8 cellular contexts compared by ENCODE assay signal in the genomic region with DNA sequence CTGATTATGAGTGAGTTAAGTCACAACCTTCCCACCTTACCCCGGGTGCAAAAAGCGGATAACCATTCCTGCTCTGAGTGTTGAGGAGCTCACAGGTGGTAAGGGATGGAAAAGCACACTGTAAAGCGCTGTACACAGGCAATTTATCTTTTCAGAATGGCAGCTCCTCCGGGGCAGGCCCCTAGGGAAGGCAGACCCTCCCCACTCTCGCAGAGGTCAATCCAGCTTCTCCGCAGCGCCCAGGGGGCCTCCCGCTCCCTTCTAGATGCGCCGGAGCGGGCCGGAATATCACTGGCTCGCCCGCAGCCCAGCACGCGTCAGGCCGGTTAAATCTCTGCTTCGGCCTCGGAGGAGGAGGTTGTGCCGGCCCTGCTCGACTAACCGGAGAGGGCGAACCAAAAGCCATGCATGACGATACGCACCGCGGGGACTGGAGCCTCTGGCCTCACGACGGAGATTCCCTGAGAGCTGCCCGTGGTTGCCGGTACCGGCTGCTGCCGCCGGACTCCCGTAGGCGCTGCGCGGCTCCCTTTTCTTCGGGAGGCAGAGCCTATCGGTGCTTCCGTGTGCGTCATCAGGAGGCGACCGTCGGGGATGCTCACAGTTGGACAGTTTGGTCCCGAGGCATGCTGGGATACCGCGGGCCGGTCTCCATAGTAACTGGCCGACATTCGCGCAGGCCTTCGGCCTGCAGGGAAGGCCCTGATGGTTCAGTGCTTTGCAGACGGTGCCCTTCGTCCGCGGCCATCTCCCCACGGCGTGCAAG. TPM values are rescaled to one million over a fixed set of nuclear protein-coding genes. Genes with fewer than 3 reads are reported as not detected.
DNase-seq lines count a peak whose midpoint lies in the region; ATAC-seq and TF ChIP-seq lines count a peak whose summit lies in the region.

A gene with protein sequence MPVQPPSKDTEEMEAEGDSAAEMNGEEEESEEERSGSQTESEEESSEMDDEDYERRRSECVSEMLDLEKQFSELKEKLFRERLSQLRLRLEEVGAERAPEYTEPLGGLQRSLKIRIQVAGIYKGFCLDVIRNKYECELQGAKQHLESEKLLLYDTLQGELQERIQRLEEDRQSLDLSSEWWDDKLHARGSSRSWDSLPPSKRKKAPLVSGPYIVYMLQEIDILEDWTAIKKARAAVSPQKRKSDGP (minus strand): TSS at position 555 of the 766 bp plus-strand sequence. CDS start 2,870 bp downstream, outside the sequence.

- peak within 1 kb of the TSS; percentile 90 for H3K4me2 ChIP-seq in DOHH2 (ENCODE audit: low read length)
- H3K4me2 ChIP-seq in GM23338, result peak within 1 kb of the TSS; percentile 98

- H3K4me3 Mint-ChIP-seq in GM23338, result peak within 1 kb of the TSS; percentile 96
- H3K4me3 Mint-ChIP-seq in activated T-helper 17 cell treated with anti-CD3 and anti-CD28 coated beads, Interleukin-2, amount 50 U/mL, for 72 hours, result peak within 1 kb of the TSS; percentile 95
- H3K4me3 Mint-ChIP-seq in naive thymus-derived CD8-positive, alpha-beta T cell, result peak within 1 kb of the TSS; percentile 93 to 97 (median 95)
- H3K4me3 Mint-ChIP-seq in stimulated activated naive B cell treated with anti-CD40 and anti-IgM and Interleukin-4, amounts not matched to agents 10 μg/mL and 1 μg/mL and 100 μg/mL, for 72 hours, result peak within 1 kb of the TSS; percentile 94 to 97

- H3K4me1 Mint-ChIP-seq in GM23338, result peaks cover 30% of the 10 kb centered on the region
- peaks cover 17% of the 10 kb centered on the region for H3K4me1 Mint-ChIP-seq in activated T-helper 17 cell treated with anti-CD3 and anti-CD28 coated beads, Interleukin-2, amount 50 U/mL, for 72 hours
- H3K4me1 Mint-ChIP-seq in naive thymus-derived CD8-positive, alpha-beta T cell, result peaks cover 29 to 60% (median 53%) of the 10 kb centered on the region in 4 donors
- H3K4me1 Mint-ChIP-seq in stimulated activated naive B cell treated with anti-CD40 and anti-IgM and Interleukin-4, amounts not matched to agents 10 μg/mL and 1 μg/mL and 100 μg/mL, for 72 hours, result peaks cover 30 to 50% of the 10 kb centered on the region in 2 donors

- H4K20me1 ChIP-seq in DOHH2 (ENCODE audit: control insufficient read depth, insufficient read depth, low read depth, low read length) (peaks cover 4% of the 10 kb centered on the region; the same call in 1 of the 2 replicates), GM23338 (replicated peaks; ENCODE audit: insufficient read depth) (peaks cover 3% of the 10 kb centered on the region; the same call in 1 of the 2 replicates)

- ATAC-seq in GM23338, result peak; percentile 69
- peak; percentile 85 for ATAC-seq in activated T-helper 17 cell treated with anti-CD3 and anti-CD28 coated beads, Interleukin-2, amount 50 U/mL, for 72 hours (replicated peaks)
- ATAC-seq in naive thymus-derived CD8-positive, alpha-beta T cell, result peak; percentile 73 to 79
- peak; percentile 82 to 85 for ATAC-seq in stimulated activated naive B cell treated with anti-CD40 and anti-IgM and Interleukin-4, amounts not matched to agents 10 μg/mL and 1 μg/mL and 100 μg/mL, for 72 hours (replicated peaks)

- H3K36me3 ChIP-seq in DOHH2 (ENCODE audit: control insufficient read depth, low read length), result peaks cover 18% of the 10 kb centered on the region
- no peaks in the 10 kb centered on the region; the same call in 1 of the 2 replicates for H3K36me3 ChIP-seq in GM23338 (ENCODE audit: insufficient read depth)

- peak within 1 kb of the TSS; percentile 83; the same call in 1 of the 2 replicates for H2AFZ ChIP-seq in GM23338

- H3K4me1 ChIP-seq in DOHH2 (ENCODE audit: control insufficient read depth, low read length) (peaks cover 40% of the 10 kb centered on the region), GM23338 (ENCODE audit: insufficient read depth) (peaks cover 15% of the 10 kb centered on the region)

- H3K27me3 ChIP-seq in DOHH2 (ENCODE audit: control insufficient read depth, low read length) (no peaks in the 10 kb centered on the region), GM23338 (ENCODE audit: insufficient read depth) (peaks cover 8% of the 10 kb centered on the region; the same call in 1 of the 2 replicates)

- peaks cover 26% of the 10 kb centered on the region for H3K36me3 Mint-ChIP-seq in GM23338 (ENCODE audit: low read depth)
- H3K36me3 Mint-ChIP-seq in activated T-helper 17 cell treated with anti-CD3 and anti-CD28 coated beads, Interleukin-2, amount 50 U/mL, for 72 hours (ENCODE audit: low read depth), result peaks cover 49% of the 10 kb centered on the region
- H3K36me3 Mint-ChIP-seq in naive thymus-derived CD8-positive, alpha-beta T cell, result peaks cover 2 to 26% (median 4%) of the 10 kb centered on the region in 3 donors
- peaks cover 24 to 37% of the 10 kb centered on the region in 2 donors for H3K36me3 Mint-ChIP-seq in stimulated activated naive B cell treated with anti-CD40 and anti-IgM and Interleukin-4, amounts not matched to agents 10 μg/mL and 1 μg/mL and 100 μg/mL, for 72 hours

- CTCF ChIA-PET in RWPE1 (lab: Yijun Ruan, JAX), result interaction anchor here (0.6 to 2.2 kb wide), 8 partner anchors 10 to 382 kb away, joined by 3 to 9 read pairs (median 4); no protein-coding TSS in a partner anchor

- H3F3A ChIP-seq in DOHH2 (ENCODE audit: control insufficient read depth, insufficient read depth), result peaks cover 17% of the 10 kb centered on the region
- peaks cover 26% of the 10 kb centered on the region for H3F3A ChIP-seq in GM23338 (replicated peaks; ENCODE audit: low read depth)

- H3K27ac Mint-ChIP-seq in GM23338, result peak within 1 kb of the TSS; percentile 96
- peak within 1 kb of the TSS; percentile 98 for H3K27ac Mint-ChIP-seq in activated T-helper 17 cell treated with anti-CD3 and anti-CD28 coated beads, Interleukin-2, amount 50 U/mL, for 72 hours
- H3K27ac Mint-ChIP-seq in naive thymus-derived CD8-positive, alpha-beta T cell, result peak within 1 kb of the TSS; percentile 88 to 99 (median 98)
- H3K27ac Mint-ChIP-seq in stimulated activated naive B cell treated with anti-CD40 and anti-IgM and Interleukin-4, amounts not matched to agents 10 μg/mL and 1 μg/mL and 100 μg/mL, for 72 hours, result peak within 1 kb of the TSS; percentile 98

- H3K79me2 ChIP-seq in DOHH2 (ENCODE audit: control insufficient read depth, low read length) (peaks cover 36% of the 10 kb centered on the region), GM23338 (replicated peaks; ENCODE audit: insufficient read depth) (peaks cover 14% of the 10 kb centered on the region)

- DNase-seq in GM23338 (ENCODE audit: low spot score) (peak; percentile 98), LoVo (ENCODE audit: low spot score) (peak; percentile 94), RWPE1 (ENCODE audit: low spot score) (peak; percentile 91), fibroblast of mammary gland (ENCODE audit: low read depth) (peak; percentile 96)
- peak; percentile 87 to 99 (median 94) for DNase-seq in naive thymus-derived CD8-positive, alpha-beta T cell
- peak; percentile 89 for DNase-seq in stimulated activated naive B cell treated with anti-CD40 and anti-IgM and Interleukin-4, amounts not matched to agents 10 μg/mL and 1 μg/mL and 100 μg/mL, for 72 hours

- TF ChIP-seq CTCF in DOHH2 (IDR thresholded peaks at IDR 0.05; ENCODE audit: low read depth, low read length, poor library complexity, severe bottlenecking) (peak; percentile 15), GM23338 (conservative IDR thresholded peaks at IDR 0.05; ENCODE audit: low read depth in 2 of 2) (no peak), RWPE1 (conservative IDR thresholded peaks at IDR 0.05; ENCODE audit: low read depth) (peak; percentile 15; the same call in 1 of the 2 replicates), fibroblast of mammary gland (conservative IDR thresholded peaks at IDR 0.05; ENCODE audit: control insufficient read depth, insufficient read depth, low read depth, low read length) (peak; percentile 12)

- H3K9me2 ChIP-seq in DOHH2 (replicated peaks; ENCODE audit: control insufficient read depth, low read length) (no peaks in the 10 kb centered on the region), GM23338 (ENCODE audit: insufficient read depth) (no peaks in the 10 kb centered on the region)

- H3K4me3 ChIP-seq in DOHH2 (ENCODE audit: low read length) (peak within 1 kb of the TSS; percentile 95), GM23338 (peak within 1 kb of the TSS; percentile 99), fibroblast of mammary gland (ENCODE audit: control insufficient read depth, low read depth, low read length) (peak within 1 kb of the TSS; percentile 94)

- peaks cover 5% of the 10 kb centered on the region; the same call in 2 of the 3 replicates for H3K9me3 Mint-ChIP-seq in GM23338
- no peaks in the 10 kb centered on the region for H3K9me3 Mint-ChIP-seq in activated T-helper 17 cell treated with anti-CD3 and anti-CD28 coated beads, Interleukin-2, amount 50 U/mL, for 72 hours
- peaks cover 0 to 5% (median 0%) of the 10 kb centered on the region in 9 donors for H3K9me3 Mint-ChIP-seq in naive thymus-derived CD8-positive, alpha-beta T cell
- H3K9me3 Mint-ChIP-seq in stimulated activated naive B cell treated with anti-CD40 and anti-IgM and Interleukin-4, amounts not matched to agents 10 μg/mL and 1 μg/mL and 100 μg/mL, for 72 hours, result peaks cover 2 to 4% of the 10 kb centered on the region in 2 donors

- H3K27ac ChIP-seq in DOHH2 (ENCODE audit: low read depth, low read length) (peak within 1 kb of the TSS; percentile 28; the same call in 1 of the 2 replicates), GM23338 (ENCODE audit: low read depth) (peak within 1 kb of the TSS; percentile 67; the same call in 1 of the 2 replicates), RWPE1 (peak within 1 kb of the TSS; percentile 92)

- peaks cover 30% of the 10 kb centered on the region for H3K27me3 Mint-ChIP-seq in GM23338 (ENCODE audit: insufficient read depth, low read depth, poor library complexity)
- H3K27me3 Mint-ChIP-seq in activated T-helper 17 cell treated with anti-CD3 and anti-CD28 coated beads, Interleukin-2, amount 50 U/mL, for 72 hours, result no peaks in the 10 kb centered on the region
- peaks cover 0 to 4% (median 0%) of the 10 kb centered on the region in 5 donors for H3K27me3 Mint-ChIP-seq in naive thymus-derived CD8-positive, alpha-beta T cell
- H3K27me3 Mint-ChIP-seq in stimulated activated naive B cell treated with anti-CD40 and anti-IgM and Interleukin-4, amounts not matched to agents 10 μg/mL and 1 μg/mL and 100 μg/mL, for 72 hours, result peaks cover 5 to 7% of the 10 kb centered on the region in 2 donors

- no peaks in the 10 kb centered on the region for H3K9me3 ChIP-seq in DOHH2 (ENCODE audit: control insufficient read depth, insufficient read depth, low read length)

- POLR2A ChIA-PET in RWPE1 (lab: Yijun Ruan, JAX; ENCODE audit: low non-redundant PET), result interaction anchor here (0.6 to 1.0 kb wide), 6 partner anchors 10 to 42 kb away, joined by 3 to 7 read pairs (median 4); no protein-coding TSS in a partner anchor
- POLR2A ChIA-PET in naive thymus-derived CD8-positive, alpha-beta T cell (lab: Charles Lee), result interaction anchor here (0.6 to 5.8 kb wide), 20 partner anchors 10 to 498 kb away, joined by 3 to 82 read pairs (median 4); a partner anchor contains a TSS

RNA-seq across cellular contexts. Expression of the gene that starts here (rescaled TPM):
- total RNA-seq in GM23338 (2014; rRNA removed; shearing (Covaris generic)), result 53.6 and 59.1 TPM in 2 replicates
- polyA plus RNA-seq in GM23338 (2016; fragmentation: Nextera tagmentation; extraction: Ambion mirVana), result 61.7 and 62.2 TPM in 2 replicates
- 10 to 100 TPM; 21.6 to 41.7 TPM for total RNA-seq in activated T-helper 17 cell treated with anti-CD3 and anti-CD28 coated beads, Interleukin-2, amount 50 U/mL, for 72 hours
- 10 to 100 TPM; 47.6 to 48.8 TPM for total RNA-seq in naive thymus-derived CD8-positive, alpha-beta T cell
- polyA plus RNA-seq in naive thymus-derived CD8-positive, alpha-beta T cell, result 10 to 100 TPM; 61.7 to 65.8 (median 63.6) TPM

Comparison
In these comparisons a context has a peak if more than half of its experiments do, and no peak if none do; other contexts are left out.
1. Peak in every context shown above with its lines: DNase-seq, ATAC-seq, H3K4me3 ChIP-seq and H3K27ac ChIP-seq.
2. H3K27ac ChIP-seq: peak in every context shown above with its lines; median percentile 92 in RWPE1; 67 in GM23338; 28 in DOHH2.
3. CTCF ChIP-seq: peak in DOHH2 (single experiment), RWPE1 (single experiment) and fibroblast of mammary gland (single experiment); none in GM23338 (0 of 2).